28 cellular contexts compared by ENCODE assay signal in genomic region chr2:218827701-218828476, GRCh38. TPM values are rescaled to one million over a fixed set of nuclear protein-coding genes. Genes with fewer than 3 reads are reported as not detected.
DNase-seq lines count a peak whose midpoint lies in the region; ATAC-seq and TF ChIP-seq lines count a peak whose summit lies in the region.
"Had no signal": no experiment of that assay in that cellular context is flagged by ENCODE, and none has a peak within 500 bp of the region (broad histone marks: within the 10 kb centered on the region; RNA-seq: fewer than 3 reads in every experiment).

No MANE protein-coding gene starts in this region.

- intact Hi-C loops in heart right ventricle (cut with DNase I) (no loop called here), sciatic nerve (cut with DNase I) (no loop called here), ovary (cut with DNase I) (loop anchor here in 1 of 4 donors (10.0 kb wide), 1 partner anchor 93 kb away; no protein-coding TSS in a partner anchor)

- no peak for TF ChIP-seq POLR2A in ovary (IDR thresholded peaks at IDR 0.05)

- H3K27ac ChIP-seq in right atrium auricular region = no peak overlapping the region
- H3K27ac ChIP-seq in heart right ventricle = no peak overlapping the region
- H3K27ac ChIP-seq in ovary = no peak overlapping the region
- H3K27ac ChIP-seq: C4-2B, PC-9, SK-N-MC had no signal

- ATAC-seq in heart right ventricle (no peak), sciatic nerve (no peak), HG03108 (IDR thresholded peaks at IDR 0.05; ENCODE audit: unreplicated experiment) (no peak)
- ATAC-seq: HCT116 had no signal

- H3K9me3 ChIP-seq in right atrium auricular region (no peaks in the 10 kb centered on the region), heart right ventricle (no peaks in the 10 kb centered on the region), ovary (no peaks in the 10 kb centered on the region)

- H3K27me3 ChIP-seq in right atrium auricular region (no peaks in the 10 kb centered on the region), heart right ventricle (peaks cover 0 to 28% (median 24%) of the 10 kb centered on the region in 7 donors), ovary (no peaks in the 10 kb centered on the region)

- H3K4me3 ChIP-seq in right atrium auricular region = no peak overlapping the region
- H3K4me3 ChIP-seq in heart right ventricle = no peak overlapping the region
- no peak overlapping the region for H3K4me3 ChIP-seq in ovary
- H3K4me3 ChIP-seq: PC-9, SK-N-MC had no signal

- H3K36me3 ChIP-seq in right atrium auricular region (no peaks in the 10 kb centered on the region), heart right ventricle (no peaks in the 10 kb centered on the region), ovary (no peaks in the 10 kb centered on the region)

- 68 to 72% methylated on average over 14 of the region's 14 CpGs for WGBS in heart right ventricle, 2 donors
- WGBS in ovary, 3 donors = 63 to 73% (median 67%) methylated on average over 14 of the region's 14 CpGs

- H3K4me1 ChIP-seq in right atrium auricular region (peaks cover 0 to 15% of the 10 kb centered on the region in 2 donors), heart right ventricle (peaks cover 0 to 25% (median 13%) of the 10 kb centered on the region in 9 donors), ovary (ENCODE audit: insufficient read depth) (no peaks in the 10 kb centered on the region)

- no peak for TF ChIP-seq CTCF in right atrium auricular region (IDR thresholded peaks at IDR 0.05)
- no peak for TF ChIP-seq CTCF in heart right ventricle (IDR thresholded peaks at IDR 0.05)
- TF ChIP-seq CTCF in ovary (IDR thresholded peaks at IDR 0.05) = no peak

- peak; percentile 44 for DNase-seq in right atrium auricular region (ENCODE audit: low spot score)
- DNase-seq in heart right ventricle = no peak
- peak; percentile 53 for DNase-seq in sciatic nerve (ENCODE audit: low spot score)
- no peak for DNase-seq in ovary
- DNase-seq in middle frontal gyrus (ENCODE audit: extremely low spot score, low spot score) = no peak
- DNase-seq: Calu3; CD8-positive, alpha-beta memory T cell; DMS153; Karpas-422; MV-4-11; NCI-H1105 treated with DMSO at 0.1 percent for 48 hours; NCI-H2029 treated with DMSO at 0.1 percent for 48 hours; NCI-H226; NCI-H510A treated with DMSO at 0.1 percent for 48 hours; NCI-H748 treated with DMSO at 0.1 percent for 48 hours; PC-9; RPMI8226; SHP77 treated with DMSO at 0.1 percent for 48 hours had no signal

- TF ChIP-seq EP300 in ovary (IDR thresholded peaks at IDR 0.05) = no peak

RNA-seq across cellular contexts. Expression of gene PRKAG3, which starts 3.7 kb away (rescaled TPM):
- total RNA-seq in right atrium auricular region (under 1 TPM in 1 of 2 donors, not detected in 1; 0.19 TPM), heart right ventricle (under 1 TPM in 3 of 10 donors, not detected in 7; 0.09 to 0.19 (median 0.15) TPM), sciatic nerve (0.49 TPM), ovary (under 1 TPM in 2 of 7 donors, not detected in 5; 0.11 to 0.32 TPM)
- polyA plus RNA-seq in heart right ventricle (under 1 TPM in 1 of 2 donors, not detected in 1; 0.03 TPM), ovary (not detected)
- total RNA-seq: A172; Calu3; CD8-positive, alpha-beta memory T cell; Daoy; H1; M059J; PC-9 had no signal
- polyA plus RNA-seq: AG04450; CD8-positive, alpha-beta memory T cell; H1; IgD-negative memory B cell had no signal

RNA-seq across cellular contexts. Expression of gene WNT6, which starts 31.7 kb away (rescaled TPM):
- total RNA-seq in right atrium auricular region (1 to 10 TPM; 1.8 to 2.4 TPM), heart right ventricle (1 to 10 TPM in 3 of 10 donors, under 1 TPM in 7; 0.15 to 2.9 (median 0.67) TPM), sciatic nerve (23.3 TPM), ovary (1 to 10 TPM; 1.1 to 4.5 (median 2.0) TPM)
- polyA plus RNA-seq in heart right ventricle (1 to 10 TPM; 1.1 to 3.0 TPM), ovary (1 to 10 TPM in 1 of 2 donors, under 1 TPM in 1; 0.13 to 2.9 TPM)
- total RNA-seq: A172, Calu3, H1 had no signal
- polyA plus RNA-seq: AG04450, H1 had no signal

RNA-seq across cellular contexts. Expression of gene CYP27A1, which starts 45.9 kb away (rescaled TPM):
- total RNA-seq in right atrium auricular region (10 to 100 TPM; 17.2 to 23.4 TPM), heart right ventricle (10 to 100 TPM in 2 of 10 donors, 1 to 10 TPM in 8; 3.7 to 12.8 (median 7.1) TPM), sciatic nerve (51.8 TPM), ovary (10 to 100 TPM; 22.0 to 59.5 (median 34.4) TPM)
- polyA plus RNA-seq in heart right ventricle (1 to 10 TPM; 8.9 to 9.1 TPM), ovary (10 to 100 TPM; 30.0 to 39.0 TPM)
- polyA plus RNA-seq: CD8-positive, alpha-beta memory T cell had no signal

RNA-seq across cellular contexts. Expression of gene WNT10A, which starts 52.8 kb away (rescaled TPM):
- total RNA-seq in right atrium auricular region (1 to 10 TPM in 1 of 2 donors, under 1 TPM in 1; 0.90 to 1.2 TPM), heart right ventricle (under 1 TPM in 2 of 10 donors, not detected in 8; 0.28 to 0.56 TPM), sciatic nerve (0.94 TPM), ovary (10 to 100 TPM in 1 of 7 donors, 1 to 10 TPM in 1, under 1 TPM in 1, not detected in 4; 0.27 to 12.4 (median 1.6) TPM)
- polyA plus RNA-seq in heart right ventricle (under 1 TPM; 0.01 to 0.07 TPM), ovary (under 1 TPM; 0.04 to 0.13 TPM)
- total RNA-seq: H1 had no signal
- polyA plus RNA-seq: AG04450 had no signal

Comparison
In these comparisons a context has a peak if more than half of its experiments do, and no peak if none do; other contexts are left out.
1. DNase-seq: peak in right atrium auricular region (single experiment) and sciatic nerve (single experiment); none in heart right ventricle (0 of 2), ovary (0 of 5) and middle frontal gyrus (single experiment).